32 cellular contexts compared by ENCODE assay signal in genomic region chr2:237520290-237520689, GRCh38. TPM values are rescaled to one million over a fixed set of nuclear protein-coding genes. Genes with fewer than 3 reads are reported as not detected.
"Had no signal": no experiment of that assay in that cellular context is flagged by ENCODE, and none has a peak within 500 bp of the region (broad histone marks: within the 10 kb centered on the region; RNA-seq: fewer than 3 reads in every experiment).

No MANE protein-coding gene starts in this region.

- H3K9me3 Mint-ChIP-seq: endodermal cell; nephron; neural progenitor cell; stimulated activated naive CD8-positive, alpha-beta T cell treated with anti-CD3 and anti-CD28 coated beads, Interleukin-15, Interleukin-2, amounts not matched to agents 100 ng/mL and 50 ng/mL, for 24 hours had no signal

- H3K9me3 ChIP-seq: gastrocnemius medialis, left ventricle myocardium inferior, psoas muscle, thoracic aorta, tibial nerve, upper lobe of left lung had no signal

- DNase-seq: cortex of kidney; effector CD8-positive, alpha-beta T cell; endodermal cell; foreskin fibroblast; gastrocnemius medialis; head of caudate nucleus; kidney; left ventricle myocardium inferior; mesendoderm; midbrain; naive thymus-derived CD4-positive, alpha-beta T cell; psoas muscle; right cardiac atrium; stimulated activated CD4-positive, alpha-beta T cell treated with anti-CD3 and anti-CD28 coated beads, Interleukin-2, amount 100 ng/mL, for 24 hours; stimulated activated CD4-positive, alpha-beta T cell treated with anti-CD3 and anti-CD28 coated beads, Interleukin-4, amount 100 ng/mL, for 24 hours; stimulated activated naive B cell treated with anti-CD40 and anti-IgM and Interleukin-4, amounts not matched to agents 10 μg/mL and 1 μg/mL and 100 μg/mL, for 72 hours; upper lobe of left lung had no signal

- H3K27me3 ChIP-seq: gastrocnemius medialis, neural progenitor cell, tibial nerve, upper lobe of left lung had no signal

- H3K4me3 ChIP-seq: gastrocnemius medialis, left ventricle myocardium inferior, lung, neural progenitor cell, psoas muscle, skin epidermis, thoracic aorta, tibial nerve, upper lobe of left lung had no signal

- H3K4me1 ChIP-seq: neural progenitor cell, tibial nerve, upper lobe of left lung had no signal

- ATAC-seq: esophagus mucosa; gastrocnemius medialis; naive thymus-derived CD4-positive, alpha-beta T cell; psoas muscle; right cardiac atrium; stimulated activated naive B cell treated with anti-CD40 and anti-IgM and Interleukin-4, amounts not matched to agents 10 μg/mL and 1 μg/mL and 100 μg/mL, for 72 hours had no signal

- H3K36me3 Mint-ChIP-seq: naive thymus-derived CD4-positive, alpha-beta T cell; neural progenitor cell; stimulated activated naive B cell treated with anti-CD40 and anti-IgM and Interleukin-4, amounts not matched to agents 10 μg/mL and 1 μg/mL and 100 μg/mL, for 72 hours had no signal

- H3K9ac ChIP-seq: neural progenitor cell had no signal

- H3K4me2 ChIP-seq: neural progenitor cell had no signal

- H3K4me1 Mint-ChIP-seq: endodermal cell; naive thymus-derived CD4-positive, alpha-beta T cell; neural progenitor cell; stimulated activated naive B cell treated with anti-CD40 and anti-IgM and Interleukin-4, amounts not matched to agents 10 μg/mL and 1 μg/mL and 100 μg/mL, for 72 hours had no signal

- H3K4me3 Mint-ChIP-seq: endodermal cell; naive thymus-derived CD4-positive, alpha-beta T cell; nephron; neural progenitor cell; stimulated activated naive B cell treated with anti-CD40 and anti-IgM and Interleukin-4, amounts not matched to agents 10 μg/mL and 1 μg/mL and 100 μg/mL, for 72 hours; stimulated activated naive CD8-positive, alpha-beta T cell treated with anti-CD3 and anti-CD28 coated beads, Interleukin-15, Interleukin-2, amounts not matched to agents 100 ng/mL and 50 ng/mL, for 24 hours had no signal

- H3K27ac ChIP-seq: epithelial cell of prostate, gastrocnemius medialis, left ventricle myocardium inferior, neural progenitor cell, psoas muscle, skin epidermis, thoracic aorta, tibial nerve, upper lobe of left lung had no signal

- H3K27ac Mint-ChIP-seq: endodermal cell; naive thymus-derived CD4-positive, alpha-beta T cell; nephron; neural progenitor cell; stimulated activated naive B cell treated with anti-CD40 and anti-IgM and Interleukin-4, amounts not matched to agents 10 μg/mL and 1 μg/mL and 100 μg/mL, for 72 hours; stimulated activated naive CD8-positive, alpha-beta T cell treated with anti-CD3 and anti-CD28 coated beads, Interleukin-15, Interleukin-2, amounts not matched to agents 100 ng/mL and 50 ng/mL, for 24 hours had no signal

- H3K36me3 ChIP-seq: gastrocnemius medialis, left ventricle myocardium inferior, neural progenitor cell, thoracic aorta had no signal

- H2AFZ ChIP-seq: neural progenitor cell had no signal

RNA-seq across cellular contexts. Expression of gene MLPH, which starts 33.2 kb away (rescaled TPM):
- total RNA-seq: dermis microvascular lymphatic vessel endothelial cell; naive thymus-derived CD4-positive, alpha-beta T cell had no signal
- polyA plus RNA-seq: naive thymus-derived CD4-positive, alpha-beta T cell had no signal

RNA-seq across cellular contexts. Expression of gene PRLH, which starts 46.1 kb away (rescaled TPM):
- total RNA-seq: cardiac septum; dermis microvascular lymphatic vessel endothelial cell; endodermal cell; esophagus mucosa; gastrocnemius medialis; glomerular endothelial cell; kidney; left ventricle myocardium inferior; lung; mucosa of gallbladder; naive thymus-derived CD4-positive, alpha-beta T cell; osteocyte; psoas muscle; renal cortical epithelial cell; right cardiac atrium; thoracic aorta; tibial nerve; upper lobe of left lung had no signal
- polyA plus RNA-seq: lung; naive thymus-derived CD4-positive, alpha-beta T cell; psoas muscle; right cardiac atrium had no signal
